Comparison of ENCODE assay signal across 9 cellular contexts in genomic region chr6:111661541-111662041, GRCh38. TPM values are rescaled to one million over a fixed set of nuclear protein-coding genes. Genes with fewer than 3 reads are reported as not detected.
DNase-seq lines count a peak whose midpoint lies in the region; ATAC-seq and TF ChIP-seq lines count a peak whose summit lies in the region.
"Had no signal": no experiment of that assay in that cellular context is flagged by ENCODE, and none has a peak within 500 bp of the region (broad histone marks: within the 10 kb centered on the region; RNA-seq: fewer than 3 reads in every experiment).

No MANE protein-coding gene starts in this region.

- no peaks in the 10 kb centered on the region for H3K27me3 Mint-ChIP-seq in activated T-cell treated with anti-CD3 and anti-CD28 coated beads, Interleukin-2, amount 50 U/mL, for 24 hours
- H3K27me3 Mint-ChIP-seq in activated CD8-positive, alpha-beta T cell treated with anti-CD3 and anti-CD28 coated beads for 36 hours = no peaks in the 10 kb centered on the region
- peaks cover 3 to 45% (median 28%) of the 10 kb centered on the region in 3 donors for H3K27me3 Mint-ChIP-seq in immature natural killer cell (ENCODE audit: low read depth in 3 of 3)

- no peak for TF ChIP-seq CTCF in activated CD8-positive, alpha-beta T cell treated with anti-CD3 and anti-CD28 coated beads for 36 hours (IDR thresholded peaks at IDR 0.05)

- H3K27ac Mint-ChIP-seq in activated T-cell treated with anti-CD3 and anti-CD28 coated beads, Interleukin-2, amount 50 U/mL, for 24 hours = peak overlapping the region; percentile 68
- peak overlapping the region; percentile 2 for H3K27ac Mint-ChIP-seq in activated CD8-positive, alpha-beta T cell treated with anti-CD3 and anti-CD28 coated beads for 36 hours
- H3K27ac Mint-ChIP-seq in immature natural killer cell = peak overlapping the region in 4 of 6 donors; percentile 65 to 88 (median 76)

- peaks cover 65% of the 10 kb centered on the region for H3K36me3 Mint-ChIP-seq in activated T-cell treated with anti-CD3 and anti-CD28 coated beads, Interleukin-2, amount 50 U/mL, for 24 hours (ENCODE audit: low read depth)
- peaks cover 40% of the 10 kb centered on the region for H3K36me3 Mint-ChIP-seq in activated CD8-positive, alpha-beta T cell treated with anti-CD3 and anti-CD28 coated beads for 36 hours (ENCODE audit: low read depth)
- peaks cover 0 to 27% (median 7%) of the 10 kb centered on the region in 3 donors for H3K36me3 Mint-ChIP-seq in immature natural killer cell

- H3K36me3 ChIP-seq in stomach smooth muscle (ENCODE audit: control insufficient read depth in 2 of 2, insufficient read depth in 2 of 2, low read length in 2 of 2) = no peaks in the 10 kb centered on the region

- peak overlapping the region; percentile 80 for H3K27ac ChIP-seq in stomach smooth muscle (ENCODE audit: low read length)

- POLR2A ChIA-PET in activated CD8-positive, alpha-beta T cell treated with anti-CD3 and anti-CD28 coated beads for 36 hours (lab: Charles Lee) = no interaction called here

- H3K4me3 ChIP-seq in stomach smooth muscle (ENCODE audit: low read length in 2 of 2) = peak overlapping the region; percentile 38 to 54

- H3K9me3 Mint-ChIP-seq in activated T-cell treated with anti-CD3 and anti-CD28 coated beads, Interleukin-2, amount 50 U/mL, for 24 hours = no peaks in the 10 kb centered on the region
- no peaks in the 10 kb centered on the region for H3K9me3 Mint-ChIP-seq in activated CD8-positive, alpha-beta T cell treated with anti-CD3 and anti-CD28 coated beads for 36 hours
- H3K9me3 Mint-ChIP-seq in immature natural killer cell = no peaks in the 10 kb centered on the region

- no peaks in the 10 kb centered on the region for H3K27me3 ChIP-seq in stomach smooth muscle (ENCODE audit: control insufficient read depth in 1 of 2, insufficient read depth in 2 of 2, low read length in 2 of 2)

- ATAC-seq in activated CD8-positive, alpha-beta T cell treated with anti-CD3 and anti-CD28 coated beads for 36 hours = no peak

- H3K4me1 ChIP-seq in stomach smooth muscle (ENCODE audit: control insufficient read depth, insufficient read depth, low read length) = peaks cover 46% of the 10 kb centered on the region

- intact Hi-C loops in activated CD8-positive, alpha-beta T cell treated with anti-CD3 and anti-CD28 coated beads for 36 hours (cut with micrococcal nuclease) = no loop called here

- H3K9me3 ChIP-seq in stomach smooth muscle (ENCODE audit: control insufficient read depth in 2 of 2, low read length in 2 of 2) = no peaks in the 10 kb centered on the region

- H3K9ac ChIP-seq in stomach smooth muscle (ENCODE audit: low read length in 2 of 2) = no peak overlapping the region

- H3K4me1 Mint-ChIP-seq in activated T-cell treated with anti-CD3 and anti-CD28 coated beads, Interleukin-2, amount 50 U/mL, for 24 hours (ENCODE audit: low read depth) = peaks cover 3% of the 10 kb centered on the region
- H3K4me1 Mint-ChIP-seq in activated CD8-positive, alpha-beta T cell treated with anti-CD3 and anti-CD28 coated beads for 36 hours (ENCODE audit: low read depth) = no peaks in the 10 kb centered on the region
- H3K4me1 Mint-ChIP-seq in immature natural killer cell = peaks cover 10 to 32% of the 10 kb centered on the region in 2 donors

- CTCF ChIA-PET in activated CD8-positive, alpha-beta T cell treated with anti-CD3 and anti-CD28 coated beads for 36 hours (lab: Charles Lee) = no interaction called here

- no peak overlapping the region for H3K4me3 Mint-ChIP-seq in activated T-cell treated with anti-CD3 and anti-CD28 coated beads, Interleukin-2, amount 50 U/mL, for 24 hours
- no peak overlapping the region for H3K4me3 Mint-ChIP-seq in activated CD8-positive, alpha-beta T cell treated with anti-CD3 and anti-CD28 coated beads for 36 hours
- H3K4me3 Mint-ChIP-seq in immature natural killer cell = no peak overlapping the region

- DNase-seq in activated T-cell treated with anti-CD3 and anti-CD28 coated beads, Interleukin-2, amount 50 U/mL, for 24 hours = no peak
- DNase-seq in activated T-cell treated with anti-CD3 and anti-CD28 coated beads for 4 hours (no peak), immature natural killer cell (no peak), NCI-H2196 (lab: John Stamatoyannopoulos, UW; ENCODE audit: unreplicated experiment) (no peak), inferior parietal cortex (ENCODE audit: extremely low spot score) (no peak)
- no peak for DNase-seq in activated CD8-positive, alpha-beta T cell treated with anti-CD3 and anti-CD28 coated beads for 36 hours
- no peak for DNase-seq in activated CD4-positive, alpha-beta T cell treated with anti-CD3 and anti-CD28 coated beads, Interleukin-2, amount 50 U/mL, for 48 hours
- DNase-seq: hypothalamus had no signal

RNA-seq across cellular contexts. Expression of gene TRAF3IP2, which starts 55.9 kb away (rescaled TPM):
- total RNA-seq in activated CD8-positive, alpha-beta T cell treated with anti-CD3 and anti-CD28 coated beads for 36 hours = 10 to 100 TPM; 23.2 to 26.3 TPM
- 10 to 100 TPM in 1 of 3 donors, 1 to 10 TPM in 1, not detected in 1; 1.9 to 10.6 TPM for polyA plus RNA-seq in immature natural killer cell

Comparison
In these comparisons a context has a peak if more than half of its experiments do, and no peak if none do; other contexts are left out.
1. H3K27ac Mint-ChIP-seq: peak in every context shown above with its lines; median percentile 76 in immature natural killer cell; 68 in activated T-cell treated with anti-CD3 and anti-CD28 coated beads, Interleukin-2, amount 50 U/mL, for 24 hours; 2 in activated CD8-positive, alpha-beta T cell treated with anti-CD3 and anti-CD28 coated beads for 36 hours.